23 cellular contexts compared by ENCODE assay signal in the genomic region with DNA sequence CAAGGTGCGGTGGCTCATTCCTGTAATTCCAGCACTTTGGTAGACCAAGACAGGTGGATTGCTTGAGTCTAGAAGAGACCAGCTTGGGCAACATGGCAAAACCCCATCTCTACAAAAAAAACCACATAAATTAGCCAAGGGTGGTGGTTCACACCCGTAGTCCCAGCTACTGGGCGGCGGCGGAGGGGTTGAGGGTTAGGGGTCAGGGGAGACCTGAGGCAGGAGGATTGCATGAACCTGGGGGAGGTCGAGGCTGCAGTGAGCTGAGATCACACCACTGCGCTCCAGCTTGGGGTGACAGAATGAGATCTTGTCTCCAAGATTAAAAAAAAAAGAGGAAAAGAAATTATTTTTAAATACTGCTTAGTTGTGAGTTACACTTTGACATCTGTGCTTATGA. TPM values are rescaled to one million over a fixed set of nuclear protein-coding genes. Genes with fewer than 3 reads are reported as not detected.
"Had no signal": no experiment of that assay in that cellular context is flagged by ENCODE, and none has a peak within 500 bp of the region (broad histone marks: within the 10 kb centered on the region; RNA-seq: fewer than 3 reads in every experiment).

No MANE protein-coding gene starts in this region.

- H3K27ac Mint-ChIP-seq: dendritic cell treated with granulocyte-macrophage colony-stimulating factor and Interleukin-4, amounts not matched to agents 40 ng/mL and 50 ng/mL, for 4 days; effector memory CD8-positive, alpha-beta T cell; endodermal cell had no signal

- H3K4me3 Mint-ChIP-seq: dendritic cell treated with granulocyte-macrophage colony-stimulating factor and Interleukin-4, amounts not matched to agents 40 ng/mL and 50 ng/mL, for 4 days; effector memory CD8-positive, alpha-beta T cell; endodermal cell; naive B cell had no signal

- H3K27ac ChIP-seq: colonic mucosa, foreskin keratinocyte, left lung, lower lobe of right lung had no signal

- H3K9me3 ChIP-seq: colonic mucosa, esophagus muscularis mucosa, gastroesophageal sphincter, heart right ventricle, left lung, lower lobe of right lung, mucosa of descending colon had no signal

- H3K4me1 ChIP-seq: colonic mucosa had no signal

- H3K36me3 Mint-ChIP-seq: naive B cell had no signal

- H3K27me3 Mint-ChIP-seq: dendritic cell treated with granulocyte-macrophage colony-stimulating factor and Interleukin-4, amounts not matched to agents 40 ng/mL and 50 ng/mL, for 4 days; effector memory CD8-positive, alpha-beta T cell; naive B cell had no signal

- H3K9me3 Mint-ChIP-seq: dendritic cell treated with granulocyte-macrophage colony-stimulating factor and Interleukin-4, amounts not matched to agents 40 ng/mL and 50 ng/mL, for 4 days; effector memory CD8-positive, alpha-beta T cell; endodermal cell; naive B cell had no signal

- H3K27me3 ChIP-seq: colonic mucosa, esophagus muscularis mucosa, foreskin keratinocyte, gastroesophageal sphincter, heart right ventricle, left lung had no signal

- H3K36me3 ChIP-seq: colonic mucosa, esophagus muscularis mucosa, gastroesophageal sphincter, heart right ventricle, left lung, lower lobe of right lung had no signal

- H3K4me3 ChIP-seq: colonic mucosa, esophagus muscularis mucosa, heart right ventricle, left lung, lower lobe of right lung, mucosa of descending colon had no signal

- FAIRE-seq: frontal cortex, keratinocyte had no signal

- DNase-seq: colonic mucosa; cortex of kidney; effector CD8-positive, alpha-beta T cell; effector memory CD8-positive, alpha-beta T cell; endodermal cell; foreskin keratinocyte; glutamatergic neuron; head of caudate nucleus; heart right ventricle; hippocampal formation; left cardiac atrium; left ventricle myocardium superior; lower lobe of right lung; mesendoderm; mucosa of descending colon; naive B cell had no signal

RNA-seq across cellular contexts. Expression of a gene that starts 1.3 kb away (rescaled TPM):
- total RNA-seq: endodermal cell, epithelial cell of proximal tubule, foreskin keratinocyte had no signal
